In genomic region chr4:123444298-123444731, GRCh38 we compare ENCODE assay signal across 2 cellular contexts.
TF ChIP-seq lines count a peak whose summit lies in the region.

No MANE protein-coding gene starts in this region.

TF ChIP-seq in GM12878, 131 proteins besides CTCF, POLR2A, EP300 and RAD21 (continued from another document and continues in another):
- TF ChIP-seq STAT1 (conservative IDR thresholded peaks at IDR 0.05) (no peak), TCF12 (IDR thresholded peaks at IDR 0.05; ENCODE audit: low read depth, low read length) (peak; percentile 92), NFIC (IDR thresholded peaks at IDR 0.05; ENCODE audit: low read depth, low read length) (0 out of 2 replicates have a peak, but pooled peaks have one; percentile 26), PRDM15 (CRISPR knock-in tag; IDR thresholded peaks at IDR 0.05) (no peak), USF1 (IDR thresholded peaks at IDR 0.05; ENCODE audit: borderline replicate concordance, extremely low read length, insufficient read depth, low read depth, low read length) (no peak), SRF (IDR thresholded peaks at IDR 0.05; ENCODE audit: low read depth in 2 of 2, low read length in 2 of 2) (no peak), GABPA (IDR thresholded peaks at IDR 0.05; ENCODE audit: low read depth) (no peak), SKIL (IDR thresholded peaks at IDR 0.05; ENCODE audit: low read depth, poor library complexity, severe bottlenecking) (peak; percentile 49), NBN (IDR thresholded peaks at IDR 0.05) (0 out of 2 replicates have a peak, but pooled peaks have one; percentile 25), RBBP5 (conservative IDR thresholded peaks at IDR 0.05) (no peak), ATF2 (IDR thresholded peaks at IDR 0.05; ENCODE audit: low read length) (no peak), PBX3 (IDR thresholded peaks at IDR 0.05; ENCODE audit: insufficient replicate concordance, low read depth, low read length) (peak; percentile 80), NRF1 (conservative IDR thresholded peaks at IDR 0.05; ENCODE audit: low read depth, low read length) (no peak), BCL11A (IDR thresholded peaks at IDR 0.05; ENCODE audit: low read depth, low read length) (no peak), RELA (IDR thresholded peaks at IDR 0.05; ENCODE audit: borderline replicate concordance, partially characterized antibody) (no peak), RUNX3 (IDR thresholded peaks at IDR 0.05; ENCODE audit: low read length) (peak; percentile 32; the same call in 1 of the 2 replicates), EZH2 (IDR thresholded peaks at IDR 0.05; ENCODE audit: borderline replicate concordance, control insufficient read depth, low read depth, low read length) (no peak), SMAD1 (IDR thresholded peaks at IDR 0.05; ENCODE audit: low read depth, partially characterized antibody) (no peak), IKZF2 (IDR thresholded peaks at IDR 0.05) (peak; percentile 39 to 51; a peak in 2 of 4 replicates)

TF ChIP-seq in HepG2, 621 proteins besides CTCF, POLR2A, EP300 and RAD21 (continued from another document and continues in another):
- TF ChIP-seq REST (IDR thresholded peaks at IDR 0.05; ENCODE audit: borderline replicate concordance in 1 of 2, low read depth in 1 of 2, low read length in 2 of 2) (peak in 1 of 2 experiments; percentile 27; a peak in 1 of 4 replicates), SNAPC2 (CRISPR knock-in tag; IDR thresholded peaks at IDR 0.05) (no peak), NFIC (IDR thresholded peaks at IDR 0.05; ENCODE audit: low read length) (peak; percentile 82), ZNF891 (CRISPR knock-in tag; IDR thresholded peaks at IDR 0.05) (no peak), RAD51 (IDR thresholded peaks at IDR 0.05; ENCODE audit: borderline replicate concordance) (no peak), MAX (IDR thresholded peaks at IDR 0.05) (0 out of 2 replicates have a peak, but pooled peaks have one; percentile 23), SIX1 (CRISPR knock-in tag; IDR thresholded peaks at IDR 0.05; ENCODE audit: borderline replicate concordance) (no peak), BATF2 (CRISPR knock-in tag; IDR thresholded peaks at IDR 0.05) (no peak), TFDP1 (CRISPR knock-in tag; IDR thresholded peaks at IDR 0.05; ENCODE audit: borderline replicate concordance) (no peak), ZNF678 (CRISPR knock-in tag; IDR thresholded peaks at IDR 0.05) (no peak), ZBTB42 (CRISPR knock-in tag; IDR thresholded peaks at IDR 0.05) (0 out of 2 replicates have a peak, but pooled peaks have one; percentile 42), GTF3A (CRISPR knock-in tag; conservative IDR thresholded peaks at IDR 0.05) (no peak), ZBTB33 (CRISPR knock-in tag; IDR thresholded peaks at IDR 0.05) (no peak), ZNF572 (CRISPR knock-in tag; IDR thresholded peaks at IDR 0.05) (no peak), ATF1 (CRISPR knock-in tag; IDR thresholded peaks at IDR 0.05) (no peak), ZNF691 (CRISPR knock-in tag; IDR thresholded peaks at IDR 0.05; ENCODE audit: borderline replicate concordance, low read depth) (no peak), KAT7 (CRISPR knock-in tag; IDR thresholded peaks at IDR 0.05; ENCODE audit: borderline replicate concordance) (no peak), ZNF841 (CRISPR knock-in tag; IDR thresholded peaks at IDR 0.05; ENCODE audit: borderline replicate concordance) (no peak), HOXA9 (CRISPR knock-in tag; IDR thresholded peaks at IDR 0.05; ENCODE audit: borderline replicate concordance) (no peak), MTF1 (CRISPR knock-in tag; IDR thresholded peaks at IDR 0.05) (no peak), AGO2 (optimal IDR thresholded peaks at IDR 0.05; ENCODE audit: low read depth, low read length) (no peak), HHEX (CRISPR knock-in tag; IDR thresholded peaks at IDR 0.05) (peak; percentile 59; the same call in 1 of the 2 replicates), GATAD1 (CRISPR knock-in tag; IDR thresholded peaks at IDR 0.05) (no peak), ZNF441 (CRISPR knock-in tag; IDR thresholded peaks at IDR 0.05; ENCODE audit: borderline replicate concordance) (no peak), ZNF546 (CRISPR knock-in tag; conservative IDR thresholded peaks at IDR 0.05) (no peak), NR2F2 (IDR thresholded peaks at IDR 0.05; ENCODE audit: borderline replicate concordance, low read depth) (peak; percentile 92), RXRA (CRISPR knock-in tag; IDR thresholded peaks at IDR 0.05) (peak; percentile 53; the same call in 1 of the 2 replicates), ZGPAT (CRISPR knock-in tag; IDR thresholded peaks at IDR 0.05) (peak; percentile 47; the same call in 1 of the 2 replicates), ZFP36L2 (CRISPR knock-in tag; IDR thresholded peaks at IDR 0.05) (no peak), EED (CRISPR knock-in tag; IDR thresholded peaks at IDR 0.05) (no peak), ZNF773 (CRISPR knock-in tag; IDR thresholded peaks at IDR 0.05; ENCODE audit: borderline replicate concordance) (no peak), NCOA1 (CRISPR knock-in tag; IDR thresholded peaks at IDR 0.05) (no peak), DPF2 (CRISPR knock-in tag; IDR thresholded peaks at IDR 0.05; ENCODE audit: borderline replicate concordance, low read depth) (0 out of 2 replicates have a peak, but pooled peaks have one; percentile 23), ZBTB39 (CRISPR knock-in tag; IDR thresholded peaks at IDR 0.05) (no peak), TARDBP (CRISPR knock-in tag; IDR thresholded peaks at IDR 0.05) (peak; percentile 89), NFIB (CRISPR knock-in tag; IDR thresholded peaks at IDR 0.05; ENCODE audit: borderline replicate concordance) (no peak), MYPOP (CRISPR knock-in tag; IDR thresholded peaks at IDR 0.05) (no peak), HNF1B (CRISPR knock-in tag; IDR thresholded peaks at IDR 0.05) (0 out of 2 replicates have a peak, but pooled peaks have one; percentile 18), STAG1 (CRISPR knock-in tag; IDR thresholded peaks at IDR 0.05) (peak; percentile 22; the same call in 1 of the 2 replicates), SMC3 (IDR thresholded peaks at IDR 0.05; ENCODE audit: low read length) (no peak), ZNF605 (CRISPR knock-in tag; IDR thresholded peaks at IDR 0.05) (peak; percentile 58; the same call in 1 of the 2 replicates), NFE2L2 (IDR thresholded peaks at IDR 0.05; ENCODE audit: low read length) (no peak), ZNF549 (CRISPR knock-in tag; IDR thresholded peaks at IDR 0.05) (no peak)
